In genomic region chr5:116650964-116651363, GRCh38 we compare ENCODE assay signal across 21 cellular contexts.
DNase-seq lines count a peak whose midpoint lies in the region; ATAC-seq and TF ChIP-seq lines count a peak whose summit lies in the region.
"Had no signal": no experiment of that assay in that cellular context is flagged by ENCODE, and none has a peak within 500 bp of the region (broad histone marks: within the 10 kb centered on the region; RNA-seq: fewer than 3 reads in every experiment).

No MANE protein-coding gene starts in this region.

- peak; percentile 29 for DNase-seq in GM13976 (ENCODE audit: low spot score)
- no peak for DNase-seq in caudate nucleus (lab: John Stamatoyannopoulos, UW)
- no peak for DNase-seq in type B pancreatic cell (ENCODE audit: extremely low spot score, unreplicated experiment)
- no peak for DNase-seq in activated naive CD8-positive, alpha-beta T cell treated with anti-CD3 and anti-CD28 coated beads, Interleukin-2, amount 50 U/mL, for 24 hours
- DNase-seq in NOMO-1 (lab: John Stamatoyannopoulos, UW; ENCODE audit: unreplicated experiment in 2 of 2) = no peak
- DNase-seq: Calu3; CD4-positive, alpha-beta T cell; DMS53; EL; GOT3; NCI-H1105; NCI-H1694; NCI-H2081 treated with DMSO at 0.1 percent for 48 hours; NCI-H748 treated with DMSO at 0.1 percent for 48 hours; NK-92 treated with Interleukin-12 subunit alpha and Interleukin-12 subunit beta, amount 100 ng/mL, for 24 hours; SW 1271; T-helper 2 cell had no signal

- H3K36me3 Mint-ChIP-seq in type B pancreatic cell = no peaks in the 10 kb centered on the region
- H3K36me3 Mint-ChIP-seq in activated naive CD8-positive, alpha-beta T cell treated with anti-CD3 and anti-CD28 coated beads, Interleukin-2, amount 50 U/mL, for 24 hours (ENCODE audit: low read depth) = no peaks in the 10 kb centered on the region

- no peak overlapping the region for H3K27ac Mint-ChIP-seq in type B pancreatic cell
- no peak overlapping the region for H3K27ac Mint-ChIP-seq in activated naive CD8-positive, alpha-beta T cell treated with anti-CD3 and anti-CD28 coated beads, Interleukin-2, amount 50 U/mL, for 24 hours
- H3K27ac Mint-ChIP-seq: CD4-positive, alpha-beta T cell had no signal

- H3K9me3 Mint-ChIP-seq in type B pancreatic cell = no peaks in the 10 kb centered on the region
- no peaks in the 10 kb centered on the region for H3K9me3 Mint-ChIP-seq in activated naive CD8-positive, alpha-beta T cell treated with anti-CD3 and anti-CD28 coated beads, Interleukin-2, amount 50 U/mL, for 24 hours
- H3K9me3 Mint-ChIP-seq: CD4-positive, alpha-beta T cell had no signal

- in situ Hi-C loops in GM13976 (cut with MboI; ENCODE audit: low sequenced_read_pairs, unreplicated experiment) = no loop called here

- H3K4me1 Mint-ChIP-seq in type B pancreatic cell (ENCODE audit: unreplicated experiment) = peaks cover 24% of the 10 kb centered on the region
- no peaks in the 10 kb centered on the region for H3K4me1 Mint-ChIP-seq in activated naive CD8-positive, alpha-beta T cell treated with anti-CD3 and anti-CD28 coated beads, Interleukin-2, amount 50 U/mL, for 24 hours

- ATAC-seq in GM18909 (IDR thresholded peaks at IDR 0.05; ENCODE audit: poor library complexity, unreplicated experiment) = peak; percentile 54
- peak; percentile 58 for ATAC-seq in HG03354 (IDR thresholded peaks at IDR 0.05; ENCODE audit: poor library complexity, severe bottlenecking, unreplicated experiment)
- ATAC-seq in activated naive CD8-positive, alpha-beta T cell treated with anti-CD3 and anti-CD28 coated beads, Interleukin-2, amount 50 U/mL, for 24 hours = no peak
- no peak for ATAC-seq in HG03520 (IDR thresholded peaks at IDR 0.05; ENCODE audit: unreplicated experiment)
- ATAC-seq: K562 had no signal

- H3K27me3 Mint-ChIP-seq in type B pancreatic cell = peaks cover 4% of the 10 kb centered on the region
- peaks cover 3% of the 10 kb centered on the region for H3K27me3 Mint-ChIP-seq in activated naive CD8-positive, alpha-beta T cell treated with anti-CD3 and anti-CD28 coated beads, Interleukin-2, amount 50 U/mL, for 24 hours

- peak overlapping the region; percentile 81 for H3K27ac ChIP-seq in caudate nucleus (ENCODE audit: low read depth, low read length)

- no peak for TF ChIP-seq CTCF in GM13976 (IDR thresholded peaks at IDR 0.05; ENCODE audit: borderline replicate concordance, control extremely low read depth, extremely low read depth, insufficient read depth, missing control alignments)
- TF ChIP-seq CTCF in type B pancreatic cell (conservative IDR thresholded peaks at IDR 0.05) = no peak

- no peak overlapping the region for H3K4me3 Mint-ChIP-seq in type B pancreatic cell
- H3K4me3 Mint-ChIP-seq in activated naive CD8-positive, alpha-beta T cell treated with anti-CD3 and anti-CD28 coated beads, Interleukin-2, amount 50 U/mL, for 24 hours = no peak overlapping the region
- H3K4me3 Mint-ChIP-seq: CD4-positive, alpha-beta T cell had no signal

Comparison
In these comparisons a context has a peak if more than half of its experiments do, and no peak if none do; other contexts are left out.
1. ATAC-seq: peak in GM18909 (single experiment) and HG03354 (single experiment); none in activated naive CD8-positive, alpha-beta T cell treated with anti-CD3 and anti-CD28 coated beads, Interleukin-2, amount 50 U/mL, for 24 hours (single experiment) and HG03520 (single experiment).